Comparison of ENCODE assay signal across 1 cellular context in genomic region chr1:45473302-45473701, GRCh38.
TF ChIP-seq lines count a peak whose summit lies in the region.

No MANE protein-coding gene starts in this region.

TF ChIP-seq in GM23338, 12 proteins besides CTCF, POLR2A, EP300 and RAD21:
- no peak for TF ChIP-seq JUNB (IDR thresholded peaks at IDR 0.05; ENCODE audit: unreplicated experiment)
- TF ChIP-seq CREB1 (CRISPR knock-in tag; IDR thresholded peaks at IDR 0.05; ENCODE audit: low read depth) = no peak
- no peak for TF ChIP-seq NANOG (IDR thresholded peaks at IDR 0.05; ENCODE audit: borderline replicate concordance)
- no peak for TF ChIP-seq ZNF331 (CRISPR knock-in tag; IDR thresholded peaks at IDR 0.05; ENCODE audit: low read depth)
- TF ChIP-seq EZH2phosphoT487 (IDR thresholded peaks at IDR 0.05; ENCODE audit: unreplicated experiment) = no peak
- TF ChIP-seq, protein P1, sequence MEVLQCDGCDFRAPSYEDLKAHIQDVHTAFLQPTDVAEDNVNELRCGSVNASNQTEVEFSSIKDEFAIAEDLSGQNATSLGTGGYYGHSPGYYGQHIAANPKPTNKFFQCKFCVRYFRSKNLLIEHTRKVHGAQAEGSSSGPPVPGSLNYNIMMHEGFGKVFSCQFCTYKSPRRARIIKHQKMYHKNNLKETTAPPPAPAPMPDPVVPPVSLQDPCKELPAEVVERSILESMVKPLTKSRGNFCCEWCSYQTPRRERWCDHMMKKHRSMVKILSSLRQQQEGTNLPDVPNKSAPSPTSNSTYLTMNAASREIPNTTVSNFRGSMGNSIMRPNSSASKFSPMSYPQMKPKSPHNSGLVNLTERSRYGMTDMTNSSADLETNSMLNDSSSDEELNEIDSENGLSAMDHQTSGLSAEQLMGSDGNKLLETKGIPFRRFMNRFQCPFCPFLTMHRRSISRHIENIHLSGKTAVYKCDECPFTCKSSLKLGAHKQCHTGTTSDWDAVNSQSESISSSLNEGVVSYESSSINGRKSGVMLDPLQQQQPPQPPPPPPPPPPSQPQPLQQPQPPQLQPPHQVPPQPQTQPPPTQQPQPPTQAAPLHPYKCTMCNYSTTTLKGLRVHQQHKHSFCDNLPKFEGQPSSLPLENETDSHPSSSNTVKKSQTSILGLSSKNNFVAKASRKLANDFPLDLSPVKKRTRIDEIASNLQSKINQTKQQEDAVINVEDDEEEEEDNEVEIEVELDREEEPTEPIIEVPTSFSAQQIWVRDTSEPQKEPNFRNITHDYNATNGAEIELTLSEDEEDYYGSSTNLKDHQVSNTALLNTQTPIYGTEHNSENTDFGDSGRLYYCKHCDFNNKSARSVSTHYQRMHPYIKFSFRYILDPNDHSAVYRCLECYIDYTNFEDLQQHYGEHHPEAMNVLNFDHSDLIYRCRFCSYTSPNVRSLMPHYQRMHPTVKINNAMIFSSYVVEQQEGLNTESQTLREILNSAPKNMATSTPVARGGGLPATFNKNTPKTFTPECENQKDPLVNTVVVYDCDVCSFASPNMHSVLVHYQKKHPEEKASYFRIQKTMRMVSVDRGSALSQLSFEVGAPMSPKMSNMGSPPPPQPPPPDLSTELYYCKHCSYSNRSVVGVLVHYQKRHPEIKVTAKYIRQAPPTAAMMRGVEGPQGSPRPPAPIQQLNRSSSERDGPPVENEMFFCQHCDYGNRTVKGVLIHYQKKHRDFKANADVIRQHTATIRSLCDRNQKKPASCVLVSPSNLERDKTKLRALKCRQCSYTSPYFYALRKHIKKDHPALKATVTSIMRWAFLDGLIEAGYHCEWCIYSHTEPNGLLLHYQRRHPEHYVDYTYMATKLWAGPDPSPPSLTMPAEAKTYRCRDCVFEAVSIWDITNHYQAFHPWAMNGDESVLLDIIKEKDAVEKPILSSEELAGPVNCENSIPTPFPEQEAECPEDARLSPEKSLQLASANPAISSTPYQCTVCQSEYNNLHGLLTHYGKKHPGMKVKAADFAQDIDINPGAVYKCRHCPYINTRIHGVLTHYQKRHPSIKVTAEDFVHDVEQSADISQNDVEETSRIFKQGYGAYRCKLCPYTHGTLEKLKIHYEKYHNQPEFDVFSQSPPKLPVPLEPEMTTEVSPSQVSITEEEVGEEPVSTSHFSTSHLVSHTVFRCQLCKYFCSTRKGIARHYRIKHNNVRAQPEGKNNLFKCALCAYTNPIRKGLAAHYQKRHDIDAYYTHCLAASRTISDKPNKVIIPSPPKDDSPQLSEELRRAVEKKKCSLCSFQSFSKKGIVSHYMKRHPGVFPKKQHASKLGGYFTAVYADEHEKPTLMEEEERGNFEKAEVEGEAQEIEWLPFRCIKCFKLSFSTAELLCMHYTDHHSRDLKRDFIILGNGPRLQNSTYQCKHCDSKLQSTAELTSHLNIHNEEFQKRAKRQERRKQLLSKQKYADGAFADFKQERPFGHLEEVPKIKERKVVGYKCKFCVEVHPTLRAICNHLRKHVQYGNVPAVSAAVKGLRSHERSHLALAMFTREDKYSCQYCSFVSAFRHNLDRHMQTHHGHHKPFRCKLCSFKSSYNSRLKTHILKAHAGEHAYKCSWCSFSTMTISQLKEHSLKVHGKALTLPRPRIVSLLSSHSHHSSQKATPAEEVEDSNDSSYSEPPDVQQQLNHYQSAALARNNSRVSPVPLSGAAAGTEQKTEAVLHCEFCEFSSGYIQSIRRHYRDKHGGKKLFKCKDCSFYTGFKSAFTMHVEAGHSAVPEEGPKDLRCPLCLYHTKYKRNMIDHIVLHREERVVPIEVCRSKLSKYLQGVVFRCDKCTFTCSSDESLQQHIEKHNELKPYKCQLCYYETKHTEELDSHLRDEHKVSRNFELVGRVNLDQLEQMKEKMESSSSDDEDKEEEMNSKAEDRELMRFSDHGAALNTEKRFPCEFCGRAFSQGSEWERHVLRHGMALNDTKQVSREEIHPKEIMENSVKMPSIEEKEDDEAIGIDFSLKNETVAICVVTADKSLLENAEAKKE (CRISPR knock-in tag; IDR thresholded peaks at IDR 0.05) = no peak
- TF ChIP-seq ETS1 (IDR thresholded peaks at IDR 0.05) = no peak
- no peak for TF ChIP-seq POLR2AphosphoS5 (IDR thresholded peaks at IDR 0.05; ENCODE audit: low read depth)
- TF ChIP-seq ZNF114 (CRISPR knock-in tag; IDR thresholded peaks at IDR 0.05) = no peak
- TF ChIP-seq EZH2 (IDR thresholded peaks at IDR 0.05; ENCODE audit: low read depth, unreplicated experiment) = no peak
- TF ChIP-seq REST (IDR thresholded peaks at IDR 0.05; ENCODE audit: unreplicated experiment) = no peak
- TF ChIP-seq STAT1 (IDR thresholded peaks at IDR 0.05; ENCODE audit: unreplicated experiment) = no peak
